In genomic region chr9:83649080-83649479, GRCh38 we compare ENCODE assay signal across 8 cellular contexts. TPM values are rescaled to one million over a fixed set of nuclear protein-coding genes. Genes with fewer than 3 reads are reported as not detected.
DNase-seq lines count a peak whose midpoint lies in the region; ATAC-seq and TF ChIP-seq lines count a peak whose summit lies in the region.

No MANE protein-coding gene starts in this region.

- H3K4me3 Mint-ChIP-seq in nephron = no peak overlapping the region
- no peak overlapping the region for H3K4me3 Mint-ChIP-seq in stimulated activated naive CD8-positive, alpha-beta T cell treated with anti-CD3 and anti-CD28 coated beads, Interleukin-15, amount 100 ng/mL, for 72 hours

- no peak overlapping the region for H3K27ac Mint-ChIP-seq in nephron
- peak overlapping the region; percentile 54 to 81 for H3K27ac Mint-ChIP-seq in stimulated activated naive CD8-positive, alpha-beta T cell treated with anti-CD3 and anti-CD28 coated beads, Interleukin-15, amount 100 ng/mL, for 72 hours

- no peaks in the 10 kb centered on the region for H3K4me1 ChIP-seq in NT2/D1 (ENCODE audit: insufficient read depth, insufficient read length)

- no peaks in the 10 kb centered on the region for H3K4me1 Mint-ChIP-seq in nephron
- H3K4me1 Mint-ChIP-seq in stimulated activated naive CD8-positive, alpha-beta T cell treated with anti-CD3 and anti-CD28 coated beads, Interleukin-15, amount 100 ng/mL, for 72 hours = no peaks in the 10 kb centered on the region

- no peak overlapping the region for H3K9ac ChIP-seq in NT2/D1 (ENCODE audit: insufficient read length, low read depth)

- H3K36me3 ChIP-seq in NT2/D1 (ENCODE audit: insufficient read depth, insufficient read length, low read length) = peaks cover 50% of the 10 kb centered on the region

- H3K36me3 Mint-ChIP-seq in nephron (ENCODE audit: low read depth) = peaks cover 44% of the 10 kb centered on the region

- peak; percentile 80 for TF ChIP-seq CTCF in GM12865 (IDR thresholded peaks at IDR 0.05; ENCODE audit: insufficient read depth, low read depth, low read length, missing control alignments)
- TF ChIP-seq CTCF in nephron (IDR thresholded peaks at IDR 0.05; ENCODE audit: unreplicated experiment in 3 of 3) = peak; percentile 34 to 55 (median 42)

- peaks cover 4% of the 10 kb centered on the region; the same call in 1 of the 2 replicates for H3K9me3 ChIP-seq in NT2/D1 (ENCODE audit: insufficient read depth, low read length)

- H3K4me3 ChIP-seq in GM12865 (ENCODE audit: low read depth, low read length) = no peak overlapping the region
- no peak overlapping the region for H3K4me3 ChIP-seq in NT2/D1 (ENCODE audit: insufficient read length, low read depth)

- H3K27me3 ChIP-seq in NT2/D1 (ENCODE audit: insufficient read depth, insufficient read length) = no peaks in the 10 kb centered on the region

- peak; percentile 85 for ATAC-seq in HG02884 (IDR thresholded peaks at IDR 0.05; ENCODE audit: unreplicated experiment)
- ATAC-seq in esophagus mucosa = peak; percentile 87
- peak; percentile 88 for ATAC-seq in stimulated activated naive CD8-positive, alpha-beta T cell treated with anti-CD3 and anti-CD28 coated beads, Interleukin-15, amount 100 ng/mL, for 72 hours
- ATAC-seq in HG02571 (IDR thresholded peaks at IDR 0.05; ENCODE audit: unreplicated experiment) = no peak

- DNase-seq in GM12865 (ENCODE audit: low read depth) (peak; percentile 66), NT2/D1 (ENCODE audit: low read depth, low spot score) (peak; percentile 49), activated T-cell treated with anti-CD3 and anti-CD28 coated beads for 1 hour (ENCODE audit: low read depth) (peak; percentile 73)
- DNase-seq in stimulated activated naive CD8-positive, alpha-beta T cell treated with anti-CD3 and anti-CD28 coated beads, Interleukin-15, amount 100 ng/mL, for 72 hours = peak; percentile 62 to 68

- H3K9me3 Mint-ChIP-seq in nephron = peaks cover 10% of the 10 kb centered on the region
- H3K9me3 Mint-ChIP-seq in stimulated activated naive CD8-positive, alpha-beta T cell treated with anti-CD3 and anti-CD28 coated beads, Interleukin-15, amount 100 ng/mL, for 72 hours = no peaks in the 10 kb centered on the region

- no peaks in the 10 kb centered on the region for H3K27me3 Mint-ChIP-seq in nephron (ENCODE audit: low read depth)
- no peaks in the 10 kb centered on the region for H3K27me3 Mint-ChIP-seq in stimulated activated naive CD8-positive, alpha-beta T cell treated with anti-CD3 and anti-CD28 coated beads, Interleukin-15, amount 100 ng/mL, for 72 hours

RNA-seq across cellular contexts. Expression of gene IDNK, which starts 26.1 kb away (rescaled TPM):
- total RNA-seq in esophagus mucosa = 4.8 TPM

RNA-seq across cellular contexts. Expression of gene UBQLN1, which starts 58.7 kb away (rescaled TPM):
- total RNA-seq in esophagus mucosa = 83.3 TPM

Comparison
In these comparisons a context has a peak if more than half of its experiments do, and no peak if none do; other contexts are left out.
1. H3K27ac Mint-ChIP-seq: peak in stimulated activated naive CD8-positive, alpha-beta T cell treated with anti-CD3 and anti-CD28 coated beads, Interleukin-15, amount 100 ng/mL, for 72 hours (2 of 2); none in nephron (0 of 3).
2. Peak in every context shown above with its lines, with median percentiles within 50 percentile points of each other: DNase-seq.